17 cellular contexts compared by ENCODE assay signal in the genomic region with DNA sequence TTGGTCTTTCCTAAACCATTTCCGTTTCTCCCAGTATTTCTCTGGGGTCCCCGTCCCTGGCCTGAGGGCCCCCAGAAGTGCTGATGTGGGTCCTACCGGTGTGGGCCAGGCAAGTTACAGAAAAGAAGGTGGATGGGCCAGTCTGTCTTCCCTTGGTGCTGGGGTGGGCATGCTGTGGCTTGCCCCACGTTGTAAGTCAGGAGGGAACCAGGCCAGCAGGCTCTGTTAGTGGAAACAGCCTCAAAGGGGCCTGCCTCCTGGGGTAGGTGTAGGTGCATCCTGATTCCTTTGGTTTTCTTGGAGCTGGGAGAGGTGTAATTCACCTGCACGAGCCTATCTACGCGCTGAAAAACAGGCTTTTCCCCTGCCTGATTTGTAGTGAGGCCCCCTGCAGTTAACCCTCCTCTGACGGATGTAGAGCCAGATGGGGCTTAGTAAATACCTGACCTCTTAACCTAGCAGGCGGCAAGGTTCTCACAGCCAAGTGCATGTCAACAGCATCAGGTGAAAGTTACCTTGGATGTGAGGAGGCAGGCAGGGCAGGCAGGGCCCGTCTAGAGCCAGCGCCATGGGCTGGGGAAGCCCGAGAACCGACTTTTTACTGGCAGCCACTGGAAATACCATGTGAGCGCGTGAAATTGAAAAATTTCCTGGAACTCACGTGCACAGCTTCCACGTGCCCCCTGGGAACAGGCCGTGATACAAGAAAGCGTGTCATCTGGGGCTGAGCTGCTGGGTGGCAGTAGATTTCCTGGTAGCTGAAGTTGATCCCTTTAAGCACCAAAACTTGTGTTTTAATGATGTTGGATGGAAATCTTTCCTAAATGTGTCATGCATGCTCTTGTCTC. TPM values are rescaled to one million over a fixed set of nuclear protein-coding genes. Genes with fewer than 3 reads are reported as not detected.
DNase-seq lines count a peak whose midpoint lies in the region; ATAC-seq and TF ChIP-seq lines count a peak whose summit lies in the region.
"Not testable (repeated sequence)": the region's sequence is repeated elsewhere in the genome, so short reads cannot be mapped to it uniquely, and the experiment has no call there.
"Had no signal": no experiment of that assay in that cellular context is flagged by ENCODE, and none has a peak within 500 bp of the region (broad histone marks: within the 10 kb centered on the region; RNA-seq: fewer than 3 reads in every experiment).

No MANE protein-coding gene starts in this region.

- peaks cover 20% of the 10 kb centered on the region for H3K36me3 Mint-ChIP-seq in stimulated activated memory B cell treated with anti-CD40 and anti-IgM and Interleukin-4, amounts not matched to agents 10 μg/mL and 1 μg/mL and 100 μg/mL, for 72 hours

- H3K4me1 ChIP-seq in foreskin keratinocyte, result not testable (repeated sequence)

- not testable (repeated sequence) for H3K27ac ChIP-seq in foreskin keratinocyte

- not testable (repeated sequence) for H3K4me1 Mint-ChIP-seq in stimulated activated memory B cell treated with anti-CD40 and anti-IgM and Interleukin-4, amounts not matched to agents 10 μg/mL and 1 μg/mL and 100 μg/mL, for 72 hours

- peak; percentile 16 for ATAC-seq in GM18520 (IDR thresholded peaks at IDR 0.05; ENCODE audit: unreplicated experiment)
- peak; percentile 10 for ATAC-seq in GM19452 (IDR thresholded peaks at IDR 0.05; ENCODE audit: unreplicated experiment)
- peak; percentile 20 for ATAC-seq in GM21723 (IDR thresholded peaks at IDR 0.05; ENCODE audit: unreplicated experiment)
- peak; percentile 17 for ATAC-seq in HG02938 (IDR thresholded peaks at IDR 0.05; ENCODE audit: unreplicated experiment)
- ATAC-seq in HG03280 (IDR thresholded peaks at IDR 0.05; ENCODE audit: unreplicated experiment), result peak; percentile 12
- peak; percentile 17 to 22 for ATAC-seq in activated CD4-positive, CD25-positive, alpha-beta regulatory T cell treated with anti-CD3 and anti-CD28 coated beads, Interleukin-2, amount 50 U/mL, for 24 hours
- peak; percentile 89 for ATAC-seq in foreskin keratinocyte
- peak; percentile 44 for ATAC-seq in stimulated activated memory B cell treated with anti-CD40 and anti-IgM and Interleukin-4, amounts not matched to agents 10 μg/mL and 1 μg/mL and 100 μg/mL, for 72 hours

- not testable (repeated sequence) for H3K27me3 ChIP-seq in foreskin keratinocyte

- DNase-seq in foreskin keratinocyte, result not testable (repeated sequence)

- not testable (repeated sequence) for TF ChIP-seq CTCF in foreskin keratinocyte (conservative IDR thresholded peaks at IDR 0.05)

- not testable (repeated sequence) for H3K9me3 Mint-ChIP-seq in stimulated activated memory B cell treated with anti-CD40 and anti-IgM and Interleukin-4, amounts not matched to agents 10 μg/mL and 1 μg/mL and 100 μg/mL, for 72 hours

- H3K4me3 Mint-ChIP-seq in stimulated activated memory B cell treated with anti-CD40 and anti-IgM and Interleukin-4, amounts not matched to agents 10 μg/mL and 1 μg/mL and 100 μg/mL, for 72 hours, result not testable (repeated sequence)

- not testable (repeated sequence) for H3K27me3 Mint-ChIP-seq in stimulated activated memory B cell treated with anti-CD40 and anti-IgM and Interleukin-4, amounts not matched to agents 10 μg/mL and 1 μg/mL and 100 μg/mL, for 72 hours

- not testable (repeated sequence) for H3K27ac Mint-ChIP-seq in stimulated activated memory B cell treated with anti-CD40 and anti-IgM and Interleukin-4, amounts not matched to agents 10 μg/mL and 1 μg/mL and 100 μg/mL, for 72 hours

RNA-seq across cellular contexts. Expression of a gene that starts 48.0 kb away (rescaled TPM):
- not detected in 2 replicates for total RNA-seq in foreskin keratinocyte
- polyA plus RNA-seq in foreskin keratinocyte, result not detected in 2 replicates
- total RNA-seq: CD4-positive, alpha-beta T cell; dermis blood vessel endothelial cell; frontal cortex; HT-29; mesenteric fat pad; Peyer's patch; posterior vena cava; uterus had no signal
- polyA plus RNA-seq: SK-N-SH had no signal

Comparison
In these comparisons a context has a peak if more than half of its experiments do, and no peak if none do; other contexts are left out.
1. ATAC-seq: peak in every context shown above with its lines; median percentile 89 in foreskin keratinocyte; 44 in stimulated activated memory B cell treated with anti-CD40 and anti-IgM and Interleukin-4, amounts not matched to agents 10 μg/mL and 1 μg/mL and 100 μg/mL, for 72 hours; 20 in GM21723; 20 in activated CD4-positive, CD25-positive, alpha-beta regulatory T cell treated with anti-CD3 and anti-CD28 coated beads, Interleukin-2, amount 50 U/mL, for 24 hours; 17 in HG02938; 16 in GM18520; 12 in HG03280; 10 in GM19452.